ENCODE assay signal across 1 cellular context in the genomic region with DNA sequence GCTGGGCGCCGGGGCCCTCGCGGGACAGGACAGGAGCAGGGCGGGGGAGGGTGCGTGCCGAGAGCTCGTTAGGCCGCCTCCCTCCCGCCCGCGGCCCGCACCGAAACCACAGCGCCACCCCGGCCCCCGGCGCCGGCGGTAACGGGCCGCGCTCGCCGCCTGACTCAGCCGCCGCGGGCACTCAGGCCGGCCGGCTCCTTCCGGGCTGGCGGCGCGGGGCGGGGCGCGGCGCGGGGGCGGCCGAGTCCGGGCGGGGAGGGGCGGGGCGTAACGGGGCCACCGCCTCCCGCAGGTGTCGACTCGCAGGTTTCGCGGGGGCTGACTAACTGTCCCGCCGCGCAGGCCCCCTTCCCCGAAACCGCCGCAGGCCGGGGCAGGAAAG.
A peak's percentile ranks its signal among the peaks of the same experiment; 100 is the strongest.
TF ChIP-seq lines count a peak whose summit lies in the region.

Gene AP5B1, minus strand, starts transcription at position 207 of the 382 bp plus-strand sequence. CDS start 385 bp downstream, outside the sequence.

TF ChIP-seq in K562, 482 proteins besides CTCF, POLR2A, EP300 and RAD21 (continued from another document and continues in another):
- TF ChIP-seq, protein P1, sequence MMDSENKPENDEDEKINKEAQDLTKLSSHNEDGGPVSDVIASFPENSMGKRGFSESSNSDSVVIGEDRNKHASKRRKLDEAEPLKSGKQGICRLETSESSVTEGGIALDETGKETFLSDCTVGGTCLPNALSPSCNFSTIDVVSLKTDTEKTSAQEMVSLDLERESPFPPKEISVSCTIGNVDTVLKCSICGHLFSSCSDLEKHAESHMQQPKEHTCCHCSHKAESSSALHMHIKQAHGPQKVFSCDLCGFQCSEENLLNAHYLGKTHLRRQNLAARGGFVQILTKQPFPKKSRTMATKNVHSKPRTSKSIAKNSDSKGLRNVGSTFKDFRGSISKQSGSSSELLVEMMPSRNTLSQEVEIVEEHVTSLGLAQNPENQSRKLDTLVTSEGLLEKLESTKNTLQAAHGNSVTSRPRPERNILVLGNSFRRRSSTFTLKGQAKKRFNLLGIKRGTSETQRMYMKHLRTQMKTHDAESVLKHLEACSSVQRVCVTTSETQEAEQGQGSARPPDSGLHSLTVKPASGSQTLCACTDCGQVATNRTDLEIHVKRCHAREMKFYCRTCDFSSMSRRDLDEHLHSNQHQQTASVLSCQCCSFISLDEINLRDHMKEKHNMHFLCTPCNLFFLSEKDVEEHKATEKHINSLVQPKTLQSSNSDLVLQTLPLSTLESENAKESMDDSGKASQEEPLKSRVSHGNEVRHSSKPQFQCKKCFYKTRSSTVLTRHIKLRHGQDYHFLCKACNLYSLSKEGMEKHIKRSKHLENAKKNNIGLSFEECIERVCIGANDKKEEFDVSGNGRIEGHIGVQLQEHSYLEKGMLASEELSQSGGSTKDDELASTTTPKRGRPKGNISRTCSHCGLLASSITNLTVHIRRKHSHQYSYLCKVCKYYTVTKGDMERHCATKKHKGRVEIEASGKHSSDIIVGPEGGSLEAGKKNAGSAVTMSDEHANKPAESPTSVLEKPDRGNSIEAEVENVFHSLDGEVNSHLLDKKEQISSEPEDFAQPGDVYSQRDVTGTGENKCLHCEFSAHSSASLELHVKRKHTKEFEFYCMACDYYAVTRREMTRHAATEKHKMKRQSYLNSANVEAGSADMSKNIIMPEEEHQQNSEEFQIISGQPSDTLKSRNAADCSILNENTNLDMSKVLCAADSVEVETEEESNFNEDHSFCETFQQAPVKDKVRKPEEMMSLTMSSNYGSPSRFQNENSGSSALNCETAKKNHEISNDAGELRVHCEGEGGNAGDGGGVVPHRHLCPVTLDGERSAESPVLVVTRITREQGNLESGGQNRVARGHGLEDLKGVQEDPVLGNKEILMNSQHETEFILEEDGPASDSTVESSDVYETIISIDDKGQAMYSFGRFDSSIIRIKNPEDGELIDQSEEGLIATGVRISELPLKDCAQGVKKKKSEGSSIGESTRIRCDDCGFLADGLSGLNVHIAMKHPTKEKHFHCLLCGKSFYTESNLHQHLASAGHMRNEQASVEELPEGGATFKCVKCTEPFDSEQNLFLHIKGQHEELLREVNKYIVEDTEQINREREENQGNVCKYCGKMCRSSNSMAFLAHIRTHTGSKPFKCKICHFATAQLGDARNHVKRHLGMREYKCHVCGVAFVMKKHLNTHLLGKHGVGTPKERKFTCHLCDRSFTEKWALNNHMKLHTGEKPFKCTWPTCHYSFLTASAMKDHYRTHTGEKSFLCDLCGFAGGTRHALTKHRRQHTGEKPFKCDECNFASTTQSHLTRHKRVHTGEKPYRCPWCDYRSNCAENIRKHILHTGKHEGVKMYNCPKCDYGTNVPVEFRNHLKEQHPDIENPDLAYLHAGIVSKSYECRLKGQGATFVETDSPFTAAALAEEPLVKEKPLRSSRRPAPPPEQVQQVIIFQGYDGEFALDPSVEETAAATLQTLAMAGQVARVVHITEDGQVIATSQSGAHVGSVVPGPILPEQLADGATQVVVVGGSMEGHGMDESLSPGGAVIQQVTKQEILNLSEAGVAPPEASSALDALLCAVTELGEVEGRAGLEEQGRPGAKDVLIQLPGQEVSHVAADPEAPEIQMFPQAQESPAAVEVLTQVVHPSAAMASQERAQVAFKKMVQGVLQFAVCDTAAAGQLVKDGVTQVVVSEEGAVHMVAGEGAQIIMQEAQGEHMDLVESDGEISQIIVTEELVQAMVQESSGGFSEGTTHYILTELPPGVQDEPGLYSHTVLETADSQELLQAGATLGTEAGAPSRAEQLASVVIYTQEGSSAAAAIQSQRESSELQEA (IDR thresholded peaks at IDR 0.05; ENCODE audit: low read depth): no peak
- TF ChIP-seq PPARD (CRISPR knock-in tag; IDR thresholded peaks at IDR 0.05) (no peak), PRPF4 (IDR thresholded peaks at IDR 0.05; ENCODE audit: insufficient read depth, low read depth, low read length, poor library complexity, severe bottlenecking) (no peak), SAP30 (IDR thresholded peaks at IDR 0.05; ENCODE audit: borderline replicate concordance, insufficient read depth, low read depth, low read length, poor library complexity, severe bottlenecking) (peak; percentile 50), TEAD2 (tag; IDR thresholded peaks at IDR 0.05) (no peak), RBBP5 (IDR thresholded peaks at IDR 0.05; ENCODE audit: borderline replicate concordance, insufficient read depth, low read length, poor library complexity, severe bottlenecking) (peak; percentile 9), CAMTA2 (CRISPR knock-in tag; conservative IDR thresholded peaks at IDR 0.05) (no peak), SNIP1 (IDR thresholded peaks at IDR 0.05; ENCODE audit: low read depth) (no peak), ZNF778 (CRISPR knock-in tag; IDR thresholded peaks at IDR 0.05) (no peak), NFYB (IDR thresholded peaks at IDR 0.05; ENCODE audit: extremely low read depth, insufficient read length) (no peak), ZBTB7A (IDR thresholded peaks at IDR 0.05; ENCODE audit: borderline replicate concordance, control insufficient read depth, low read depth, low read length) (no peak), SRSF1 (IDR thresholded peaks at IDR 0.05; ENCODE audit: low read depth, low read length) (no peak), SREBF1 (IDR thresholded peaks at IDR 0.05; ENCODE audit: borderline replicate concordance, low read depth, low read length) (no peak), HMG20A (CRISPR knock-in tag; conservative IDR thresholded peaks at IDR 0.05) (no peak), NR2F6 (CRISPR knock-in tag; IDR thresholded peaks at IDR 0.05) (no peak), RFX1 (IDR thresholded peaks at IDR 0.05) (no peak), ZNF232 (CRISPR knock-in tag; IDR thresholded peaks at IDR 0.05) (no peak), SRSF9 (IDR thresholded peaks at IDR 0.05; ENCODE audit: borderline replicate concordance, low read depth, low read length) (no peak), ETS2 (tag; IDR thresholded peaks at IDR 0.05; ENCODE audit: borderline replicate concordance, poor library complexity, severe bottlenecking) (no peak), ESRRB (CRISPR knock-in tag; IDR thresholded peaks at IDR 0.05; ENCODE audit: borderline replicate concordance) (no peak), MCM3 (IDR thresholded peaks at IDR 0.05) (no peak), MXI1 (IDR thresholded peaks at IDR 0.05; ENCODE audit: low read depth, low read length) (no peak), MXD1 (CRISPR knock-in tag; IDR thresholded peaks at IDR 0.05; ENCODE audit: borderline replicate concordance, poor library complexity, severe bottlenecking) (no peak), SIN3B (IDR thresholded peaks at IDR 0.05; ENCODE audit: low read depth) (no peak; the same call in 1 of the 2 replicates), FOS (IDR thresholded peaks at IDR 0.05; ENCODE audit: extremely low read depth, insufficient read length) (no peak), POLR2H (tag; IDR thresholded peaks at IDR 0.05; ENCODE audit: low read depth) (no peak), C11orf30 (IDR thresholded peaks at IDR 0.05; ENCODE audit: low read depth) (no peak)
- TF ChIP-seq, protein P2, sequence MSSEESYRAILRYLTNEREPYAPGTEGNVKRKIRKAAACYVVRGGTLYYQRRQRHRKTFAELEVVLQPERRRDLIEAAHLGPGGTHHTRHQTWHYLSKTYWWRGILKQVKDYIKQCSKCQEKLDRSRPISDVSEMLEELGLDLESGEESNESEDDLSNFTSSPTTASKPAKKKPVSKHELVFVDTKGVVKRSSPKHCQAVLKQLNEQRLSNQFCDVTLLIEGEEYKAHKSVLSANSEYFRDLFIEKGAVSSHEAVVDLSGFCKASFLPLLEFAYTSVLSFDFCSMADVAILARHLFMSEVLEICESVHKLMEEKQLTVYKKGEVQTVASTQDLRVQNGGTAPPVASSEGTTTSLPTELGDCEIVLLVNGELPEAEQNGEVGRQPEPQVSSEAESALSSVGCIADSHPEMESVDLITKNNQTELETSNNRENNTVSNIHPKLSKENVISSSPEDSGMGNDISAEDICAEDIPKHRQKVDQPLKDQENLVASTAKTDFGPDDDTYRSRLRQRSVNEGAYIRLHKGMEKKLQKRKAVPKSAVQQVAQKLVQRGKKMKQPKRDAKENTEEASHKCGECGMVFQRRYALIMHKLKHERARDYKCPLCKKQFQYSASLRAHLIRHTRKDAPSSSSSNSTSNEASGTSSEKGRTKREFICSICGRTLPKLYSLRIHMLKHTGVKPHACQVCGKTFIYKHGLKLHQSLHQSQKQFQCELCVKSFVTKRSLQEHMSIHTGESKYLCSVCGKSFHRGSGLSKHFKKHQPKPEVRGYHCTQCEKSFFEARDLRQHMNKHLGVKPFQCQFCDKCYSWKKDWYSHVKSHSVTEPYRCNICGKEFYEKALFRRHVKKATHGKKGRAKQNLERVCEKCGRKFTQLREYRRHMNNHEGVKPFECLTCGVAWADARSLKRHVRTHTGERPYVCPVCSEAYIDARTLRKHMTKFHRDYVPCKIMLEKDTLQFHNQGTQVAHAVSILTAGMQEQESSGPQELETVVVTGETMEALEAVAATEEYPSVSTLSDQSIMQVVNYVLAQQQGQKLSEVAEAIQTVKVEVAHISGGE (CRISPR knock-in tag; IDR thresholded peaks at IDR 0.05): peak in 1 of 3 experiments; percentile 59; a peak in 1 of 6 replicates
- TF ChIP-seq, protein P3, sequence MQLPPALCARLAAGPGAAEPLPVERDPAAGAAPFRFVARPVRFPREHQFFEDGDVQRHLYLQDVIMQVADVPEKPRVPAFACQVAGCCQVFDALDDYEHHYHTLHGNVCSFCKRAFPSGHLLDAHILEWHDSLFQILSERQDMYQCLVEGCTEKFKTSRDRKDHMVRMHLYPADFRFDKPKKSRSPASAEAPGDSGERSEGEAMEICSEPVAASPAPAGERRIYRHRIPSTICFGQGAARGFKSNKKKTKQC (CRISPR knock-in tag; IDR thresholded peaks at IDR 0.05): no peak
- TF ChIP-seq, protein P4, sequence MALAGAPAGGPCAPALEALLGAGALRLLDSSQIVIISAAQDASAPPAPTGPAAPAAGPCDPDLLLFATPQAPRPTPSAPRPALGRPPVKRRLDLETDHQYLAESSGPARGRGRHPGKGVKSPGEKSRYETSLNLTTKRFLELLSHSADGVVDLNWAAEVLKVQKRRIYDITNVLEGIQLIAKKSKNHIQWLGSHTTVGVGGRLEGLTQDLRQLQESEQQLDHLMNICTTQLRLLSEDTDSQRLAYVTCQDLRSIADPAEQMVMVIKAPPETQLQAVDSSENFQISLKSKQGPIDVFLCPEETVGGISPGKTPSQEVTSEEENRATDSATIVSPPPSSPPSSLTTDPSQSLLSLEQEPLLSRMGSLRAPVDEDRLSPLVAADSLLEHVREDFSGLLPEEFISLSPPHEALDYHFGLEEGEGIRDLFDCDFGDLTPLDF (CRISPR knock-in tag; IDR thresholded peaks at IDR 0.05): no peak
- TF ChIP-seq, protein P5, sequence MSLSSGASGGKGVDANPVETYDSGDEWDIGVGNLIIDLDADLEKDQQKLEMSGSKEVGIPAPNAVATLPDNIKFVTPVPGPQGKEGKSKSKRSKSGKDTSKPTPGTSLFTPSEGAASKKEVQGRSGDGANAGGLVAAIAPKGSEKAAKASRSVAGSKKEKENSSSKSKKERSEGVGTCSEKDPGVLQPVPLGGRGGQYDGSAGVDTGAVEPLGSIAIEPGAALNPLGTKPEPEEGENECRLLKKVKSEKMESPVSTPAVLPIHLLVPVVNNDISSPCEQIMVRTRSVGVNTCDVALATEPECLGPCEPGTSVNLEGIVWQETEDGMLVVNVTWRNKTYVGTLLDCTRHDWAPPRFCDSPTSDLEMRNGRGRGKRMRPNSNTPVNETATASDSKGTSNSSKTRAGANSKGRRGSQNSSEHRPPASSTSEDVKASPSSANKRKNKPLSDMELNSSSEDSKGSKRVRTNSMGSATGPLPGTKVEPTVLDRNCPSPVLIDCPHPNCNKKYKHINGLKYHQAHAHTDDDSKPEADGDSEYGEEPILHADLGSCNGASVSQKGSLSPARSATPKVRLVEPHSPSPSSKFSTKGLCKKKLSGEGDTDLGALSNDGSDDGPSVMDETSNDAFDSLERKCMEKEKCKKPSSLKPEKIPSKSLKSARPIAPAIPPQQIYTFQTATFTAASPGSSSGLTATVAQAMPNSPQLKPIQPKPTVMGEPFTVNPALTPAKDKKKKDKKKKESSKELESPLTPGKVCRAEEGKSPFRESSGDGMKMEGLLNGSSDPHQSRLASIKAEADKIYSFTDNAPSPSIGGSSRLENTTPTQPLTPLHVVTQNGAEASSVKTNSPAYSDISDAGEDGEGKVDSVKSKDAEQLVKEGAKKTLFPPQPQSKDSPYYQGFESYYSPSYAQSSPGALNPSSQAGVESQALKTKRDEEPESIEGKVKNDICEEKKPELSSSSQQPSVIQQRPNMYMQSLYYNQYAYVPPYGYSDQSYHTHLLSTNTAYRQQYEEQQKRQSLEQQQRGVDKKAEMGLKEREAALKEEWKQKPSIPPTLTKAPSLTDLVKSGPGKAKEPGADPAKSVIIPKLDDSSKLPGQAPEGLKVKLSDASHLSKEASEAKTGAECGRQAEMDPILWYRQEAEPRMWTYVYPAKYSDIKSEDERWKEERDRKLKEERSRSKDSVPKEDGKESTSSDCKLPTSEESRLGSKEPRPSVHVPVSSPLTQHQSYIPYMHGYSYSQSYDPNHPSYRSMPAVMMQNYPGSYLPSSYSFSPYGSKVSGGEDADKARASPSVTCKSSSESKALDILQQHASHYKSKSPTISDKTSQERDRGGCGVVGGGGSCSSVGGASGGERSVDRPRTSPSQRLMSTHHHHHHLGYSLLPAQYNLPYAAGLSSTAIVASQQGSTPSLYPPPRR (CRISPR knock-in tag; IDR thresholded peaks at IDR 0.05; ENCODE audit: borderline replicate concordance): no peak
- TF ChIP-seq, protein P6, sequence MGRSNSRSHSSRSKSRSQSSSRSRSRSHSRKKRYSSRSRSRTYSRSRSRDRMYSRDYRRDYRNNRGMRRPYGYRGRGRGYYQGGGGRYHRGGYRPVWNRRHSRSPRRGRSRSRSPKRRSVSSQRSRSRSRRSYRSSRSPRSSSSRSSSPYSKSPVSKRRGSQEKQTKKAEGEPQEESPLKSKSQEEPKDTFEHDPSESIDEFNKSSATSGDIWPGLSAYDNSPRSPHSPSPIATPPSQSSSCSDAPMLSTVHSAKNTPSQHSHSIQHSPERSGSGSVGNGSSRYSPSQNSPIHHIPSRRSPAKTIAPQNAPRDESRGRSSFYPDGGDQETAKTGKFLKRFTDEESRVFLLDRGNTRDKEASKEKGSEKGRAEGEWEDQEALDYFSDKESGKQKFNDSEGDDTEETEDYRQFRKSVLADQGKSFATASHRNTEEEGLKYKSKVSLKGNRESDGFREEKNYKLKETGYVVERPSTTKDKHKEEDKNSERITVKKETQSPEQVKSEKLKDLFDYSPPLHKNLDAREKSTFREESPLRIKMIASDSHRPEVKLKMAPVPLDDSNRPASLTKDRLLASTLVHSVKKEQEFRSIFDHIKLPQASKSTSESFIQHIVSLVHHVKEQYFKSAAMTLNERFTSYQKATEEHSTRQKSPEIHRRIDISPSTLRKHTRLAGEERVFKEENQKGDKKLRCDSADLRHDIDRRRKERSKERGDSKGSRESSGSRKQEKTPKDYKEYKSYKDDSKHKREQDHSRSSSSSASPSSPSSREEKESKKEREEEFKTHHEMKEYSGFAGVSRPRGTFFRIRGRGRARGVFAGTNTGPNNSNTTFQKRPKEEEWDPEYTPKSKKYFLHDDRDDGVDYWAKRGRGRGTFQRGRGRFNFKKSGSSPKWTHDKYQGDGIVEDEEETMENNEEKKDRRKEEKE (IDR thresholded peaks at IDR 0.05; ENCODE audit: borderline replicate concordance in 1 of 2, control insufficient read depth in 1 of 2, low read depth in 2 of 2, low read length in 1 of 2): no peak
